Comparison of ENCODE assay signal across 9 cellular contexts in the genomic region with DNA sequence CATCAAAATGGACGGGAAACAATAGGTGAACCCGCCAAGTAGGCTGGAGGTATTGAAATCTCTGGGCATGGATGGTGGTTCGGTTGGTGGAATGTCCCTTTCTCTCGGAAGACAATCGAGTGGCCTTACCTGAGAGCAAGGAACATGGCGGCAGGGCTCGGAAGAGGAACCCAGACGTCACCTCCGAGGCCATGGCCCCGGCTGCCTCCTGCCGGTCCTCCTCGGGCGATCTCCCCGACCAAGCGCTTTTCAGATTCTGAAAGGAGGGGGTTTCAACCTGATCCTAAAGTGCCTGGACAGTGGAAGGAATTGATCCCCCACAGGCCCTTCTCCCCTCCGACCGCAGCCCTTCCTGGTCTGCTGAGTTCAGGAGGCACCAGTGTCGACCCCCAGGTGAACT. TPM values are rescaled to one million over a fixed set of nuclear protein-coding genes. Genes with fewer than 3 reads are reported as not detected.
"Had no signal": no experiment of that assay in that cellular context is flagged by ENCODE, and none has a peak within 500 bp of the region (broad histone marks: within the 10 kb centered on the region; RNA-seq: fewer than 3 reads in every experiment).

No MANE protein-coding gene starts in this region.

- H2AFZ ChIP-seq: GM23248 had no signal

- DNase-seq: GM23248, H7, HFFc6, Kasumi-1, KG1 had no signal

- H3K36me3 ChIP-seq: HAP-1 had no signal

- H3K27ac Mint-ChIP-seq: HFFc6, IgD-negative memory B cell had no signal

- ATAC-seq: HCT116 had no signal

- H3K9me3 Mint-ChIP-seq: HFFc6, IgD-negative memory B cell had no signal

- H3K4me3 ChIP-seq: GM23248, HAP-1 had no signal

- H3K27ac ChIP-seq: GM23248, HL-60 had no signal

- H3K4me1 Mint-ChIP-seq: IgD-negative memory B cell had no signal

- H3K9me3 ChIP-seq: HAP-1 had no signal

- H3K4me3 Mint-ChIP-seq: HFFc6, IgD-negative memory B cell had no signal

- H3K9ac ChIP-seq: GM23248 had no signal

- H3K36me3 Mint-ChIP-seq: IgD-negative memory B cell had no signal

RNA-seq across cellular contexts. Expression of a gene that starts 47.2 kb away (rescaled TPM):
- polyA plus RNA-seq: IgD-negative memory B cell had no signal
